Comparison of ENCODE assay signal across 23 cellular contexts in the genomic region with DNA sequence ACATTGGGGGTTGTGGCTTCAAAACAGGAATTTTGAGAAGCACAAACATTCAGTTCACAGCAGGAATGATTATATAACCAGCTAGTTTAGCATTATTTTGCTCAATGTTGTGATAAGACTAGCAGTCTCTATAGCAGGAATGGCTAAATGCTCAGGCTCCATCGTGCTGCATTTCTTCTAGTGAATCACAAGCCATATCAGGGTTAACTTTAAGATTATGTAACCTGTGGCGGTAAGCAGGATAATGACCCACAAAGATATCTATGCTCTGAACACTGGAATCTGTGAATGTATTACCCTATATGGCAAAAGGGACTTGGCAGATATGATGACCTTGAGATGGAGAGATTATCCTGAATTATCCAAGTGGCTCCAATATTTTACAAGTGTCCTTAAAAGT. TPM values are rescaled to one million over a fixed set of nuclear protein-coding genes. Genes with fewer than 3 reads are reported as not detected.
DNase-seq lines count a peak whose midpoint lies in the region; ATAC-seq, FAIRE-seq and TF ChIP-seq lines count a peak whose summit lies in the region.
"Had no signal": no experiment of that assay in that cellular context is flagged by ENCODE, and none has a peak within 500 bp of the region (broad histone marks: within the 10 kb centered on the region; RNA-seq: fewer than 3 reads in every experiment).

No MANE protein-coding gene starts in this region.

- H3K9me3 ChIP-seq in smooth muscle cell (replicated peaks; ENCODE audit: low read depth) (no peaks in the 10 kb centered on the region), endodermal cell (ENCODE audit: control insufficient read depth, low read length) (no peaks in the 10 kb centered on the region)
- H3K9me3 ChIP-seq: BE2C, Caco-2 had no signal

- peaks cover 4% of the 10 kb centered on the region for H3F3A ChIP-seq in smooth muscle cell (ENCODE audit: low read depth)

- H3K27ac ChIP-seq in smooth muscle cell (ENCODE audit: low read depth) (no peak overlapping the region), endodermal cell (ENCODE audit: low read depth, low read length) (no peak overlapping the region)

- H3K27me3 ChIP-seq in smooth muscle cell (ENCODE audit: low read depth) (no peaks in the 10 kb centered on the region), endodermal cell (ENCODE audit: control insufficient read depth, insufficient read depth, low read length, poor library complexity, severe bottlenecking) (peaks cover 84% of the 10 kb centered on the region)
- H3K27me3 ChIP-seq: BE2C had no signal

- TF ChIP-seq CTCF in fibroblast of pulmonary artery (IDR thresholded peaks at IDR 0.05; ENCODE audit: low read length, missing control alignments) (no peak), smooth muscle cell (IDR thresholded peaks at IDR 0.05; ENCODE audit: borderline replicate concordance, insufficient read depth, poor library complexity, severe bottlenecking) (no peak), endodermal cell (conservative IDR thresholded peaks at IDR 0.05) (no peak)

- H3K9ac ChIP-seq in smooth muscle cell (ENCODE audit: low read depth) (no peak overlapping the region), endodermal cell (ENCODE audit: extremely low read depth, low read length, poor library complexity, severe bottlenecking) (no peak overlapping the region)

- 29% methylated on average over 2 of the region's 2 CpGs for WGBS in smooth muscle cell (ENCODE audit: low lambda C conversion rate)
- WGBS in endodermal cell (ENCODE audit: insufficient coverage in 1 of 2, insufficient read length in 1 of 2), 2 experiments, result 84 to 88% methylated on average over 2 of the region's 2 CpGs

- no peaks in the 10 kb centered on the region for H3K79me2 ChIP-seq in smooth muscle cell (ENCODE audit: low read depth)

- no peak overlapping the region for H3K4me3 Mint-ChIP-seq in endodermal cell
- H3K4me3 Mint-ChIP-seq: CD4-positive, CD25-positive, alpha-beta regulatory T cell; H9 had no signal

- H3K36me3 ChIP-seq in smooth muscle cell (ENCODE audit: low read depth) (no peaks in the 10 kb centered on the region), endodermal cell (ENCODE audit: control insufficient read depth, insufficient read depth, low read length) (no peaks in the 10 kb centered on the region)
- H3K36me3 ChIP-seq: BE2C had no signal

- H2AFZ ChIP-seq in smooth muscle cell (ENCODE audit: low read depth), result no peak overlapping the region

- H3K4me2 ChIP-seq in smooth muscle cell, result peak overlapping the region; percentile 67

- no peaks in the 10 kb centered on the region for H4K20me1 ChIP-seq in smooth muscle cell (ENCODE audit: low read depth)

- no peak for ATAC-seq in HG03442 (IDR thresholded peaks at IDR 0.05; ENCODE audit: unreplicated experiment)

- peak; percentile 31 for DNase-seq in astrocyte of the hippocampus (ENCODE audit: low read depth, low spot score)
- peak; percentile 13 for DNase-seq in fibroblast of pulmonary artery (ENCODE audit: low read depth)
- DNase-seq in smooth muscle cell (lab: John Stamatoyannopoulos, UW; ENCODE audit: unreplicated experiment), result no peak
- no peak for DNase-seq in MV-4-11 (lab: John Stamatoyannopoulos, UW)
- no peak for DNase-seq in endodermal cell
- DNase-seq: 8988T; ACHN; BE2C; C1 segment of cervical spinal cord; Caco-2; CD4-positive, CD25-positive, alpha-beta regulatory T cell; DMS153; DMS79; GDM1; GOT3; H9 had no signal

- FAIRE-seq in A204.1 (lab: Jason Lieb, UNC), result peak; percentile 93
- FAIRE-seq: D721Med, GM12892, GM18507 had no signal

- H3K4me1 ChIP-seq in smooth muscle cell (ENCODE audit: low read depth) (no peaks in the 10 kb centered on the region), endodermal cell (ENCODE audit: control insufficient read depth, insufficient read depth, low read length) (no peaks in the 10 kb centered on the region)
- H3K4me1 ChIP-seq: BE2C had no signal

- H3K36me3 Mint-ChIP-seq in endodermal cell (ENCODE audit: low read depth), result no peaks in the 10 kb centered on the region
- H3K36me3 Mint-ChIP-seq: CD4-positive, CD25-positive, alpha-beta regulatory T cell had no signal

- no peak overlapping the region for H3K4me3 ChIP-seq in fibroblast of pulmonary artery (replicated peaks; ENCODE audit: low read depth, low read length)
- no peak overlapping the region for H3K4me3 ChIP-seq in smooth muscle cell
- H3K4me3 ChIP-seq in endodermal cell (ENCODE audit: low read length), result no peak overlapping the region

- no peaks in the 10 kb centered on the region for H3K9me3 Mint-ChIP-seq in endodermal cell
- H3K9me3 Mint-ChIP-seq: CD4-positive, CD25-positive, alpha-beta regulatory T cell; H9 had no signal

- no peaks in the 10 kb centered on the region for H3K4me1 Mint-ChIP-seq in endodermal cell
- H3K4me1 Mint-ChIP-seq: CD4-positive, CD25-positive, alpha-beta regulatory T cell; H9 had no signal

- H3K27me3 Mint-ChIP-seq in endodermal cell (ENCODE audit: insufficient read depth), result peaks cover 78% of the 10 kb centered on the region
- H3K27me3 Mint-ChIP-seq: CD4-positive, CD25-positive, alpha-beta regulatory T cell had no signal

- no peak overlapping the region for H3K27ac Mint-ChIP-seq in endodermal cell
- H3K27ac Mint-ChIP-seq: CD4-positive, CD25-positive, alpha-beta regulatory T cell; H9 had no signal

RNA-seq across cellular contexts. Expression of gene FSHB, which starts 14.8 kb away (rescaled TPM):
- total RNA-seq in smooth muscle cell, result not detected in 2 replicates
- not detected in 2 replicates for polyA plus RNA-seq in smooth muscle cell
- not detected for total RNA-seq in endodermal cell
- polyA plus RNA-seq in endodermal cell (2013, experiment 1 of 2), result not detected
- not detected for polyA plus RNA-seq in endodermal cell (2013, experiment 2 of 2)
- total RNA-seq: Caco-2; CD4-positive, CD25-positive, alpha-beta regulatory T cell; Daoy; H9; HT-29 had no signal
- polyA plus RNA-seq: CD4-positive, CD25-positive, alpha-beta regulatory T cell had no signal

Comparison
In these comparisons a context has a peak if more than half of its experiments do, and no peak if none do; other contexts are left out.
1. DNase-seq: peak in astrocyte of the hippocampus (single experiment) and fibroblast of pulmonary artery (single experiment); none in smooth muscle cell (single experiment), MV-4-11 (single experiment) and endodermal cell (single experiment).